16 cellular contexts compared by ENCODE assay signal in genomic region chr12:3838065-3838464, GRCh38. TPM values are rescaled to one million over a fixed set of nuclear protein-coding genes. Genes with fewer than 3 reads are reported as not detected.
A peak's percentile ranks its signal among the peaks of the same experiment; 100 is the strongest.
DNase-seq lines count a peak whose midpoint lies in the region; ATAC-seq, FAIRE-seq and TF ChIP-seq lines count a peak whose summit lies in the region.
"Had no signal": no experiment of that assay in that cellular context is flagged by ENCODE, and none has a peak within 500 bp of the region (broad histone marks: within the 10 kb centered on the region; RNA-seq: fewer than 3 reads in every experiment).

No MANE protein-coding gene starts in this region.

- no peak for DNase-seq in CD4-positive, CD25-positive, alpha-beta regulatory T cell
- no peak for DNase-seq in GM12865 (ENCODE audit: low read depth)
- no peak for DNase-seq in T-cell
- DNase-seq in NCI-H2227 (lab: John Stamatoyannopoulos, UW; ENCODE audit: unreplicated experiment) = no peak
- no peak for DNase-seq in GM19238 (ENCODE audit: insufficient read length, low spot score)
- DNase-seq in psoas muscle = no peak
- DNase-seq: C1 segment of cervical spinal cord, EL, KG1, NCI-H1694, NCI-H510A treated with DMSO at 0.1 percent for 48 hours, nephron progenitor cell, RPMI8226 had no signal

- 76 to 82% (median 79%) methylated on average over 1 of the region's 1 CpG for WGBS in psoas muscle, 3 donors

- peaks cover 0 to 2% (median 0%) of the 10 kb centered on the region in 7 donors for H3K9me3 Mint-ChIP-seq in CD4-positive, CD25-positive, alpha-beta regulatory T cell
- no peaks in the 10 kb centered on the region for H3K9me3 Mint-ChIP-seq in T-cell

- no peak for ATAC-seq in CD4-positive, CD25-positive, alpha-beta regulatory T cell (ENCODE audit: low read depth in 2 of 2)
- ATAC-seq in T-cell (replicated peaks in 1 of 4) (no peak), psoas muscle (no peak)
- ATAC-seq: left lobe of liver had no signal

- H3K4me3 Mint-ChIP-seq in CD4-positive, CD25-positive, alpha-beta regulatory T cell = peak overlapping the region in 3 of 4 donors; percentile 61 to 68 (median 65)
- H3K4me3 Mint-ChIP-seq in T-cell = peak overlapping the region; percentile 70 to 76 (median 76)
- H3K4me3 Mint-ChIP-seq: nephron progenitor cell had no signal

- H3K27ac Mint-ChIP-seq in CD4-positive, CD25-positive, alpha-beta regulatory T cell = peak overlapping the region in 1 of 3 donors; percentile 26
- peak overlapping the region; percentile 31 to 39 for H3K27ac Mint-ChIP-seq in T-cell

- peak; percentile 70 for FAIRE-seq in endometrium (lab: Jason Lieb, UNC)

- H3K36me3 Mint-ChIP-seq in CD4-positive, CD25-positive, alpha-beta regulatory T cell = peaks cover 34% of the 10 kb centered on the region
- peaks cover 58% of the 10 kb centered on the region for H3K36me3 Mint-ChIP-seq in T-cell

- H3K27me3 ChIP-seq in CD4-positive, CD25-positive, alpha-beta regulatory T cell (ENCODE audit: control insufficient read depth, insufficient read depth, low read length) = no peaks in the 10 kb centered on the region
- H3K27me3 ChIP-seq in psoas muscle (ENCODE audit: insufficient read depth in 3 of 3, low read length in 2 of 3) = no peaks in the 10 kb centered on the region

- H3K4me1 Mint-ChIP-seq in CD4-positive, CD25-positive, alpha-beta regulatory T cell = peaks cover 30 to 43% (median 41%) of the 10 kb centered on the region in 4 donors
- peaks cover 56 to 70% (median 66%) of the 10 kb centered on the region in 3 donors for H3K4me1 Mint-ChIP-seq in T-cell
- H3K4me1 Mint-ChIP-seq: nephron progenitor cell had no signal

- no peaks in the 10 kb centered on the region for H3K9me3 ChIP-seq in CD4-positive, CD25-positive, alpha-beta regulatory T cell (ENCODE audit: control insufficient read depth in 2 of 2, low read length in 2 of 2)
- H3K9me3 ChIP-seq in psoas muscle = no peaks in the 10 kb centered on the region

- H3K4me1 ChIP-seq in CD4-positive, CD25-positive, alpha-beta regulatory T cell (ENCODE audit: control insufficient read depth, insufficient read depth, low read length, poor library complexity, severe bottlenecking) = no peaks in the 10 kb centered on the region
- H3K4me1 ChIP-seq in psoas muscle = no peaks in the 10 kb centered on the region

- TF ChIP-seq CTCF in GM12865 (IDR thresholded peaks at IDR 0.05; ENCODE audit: insufficient read depth, low read depth, low read length, missing control alignments) (no peak), psoas muscle (IDR thresholded peaks at IDR 0.05) (no peak)

- intact Hi-C loops in psoas muscle (cut with DNase I) = no loop called here

- H3K4me3 ChIP-seq in CD4-positive, CD25-positive, alpha-beta regulatory T cell (ENCODE audit: low read depth, low read length) = no peak overlapping the region
- H3K4me3 ChIP-seq in GM12865 (ENCODE audit: low read depth, low read length) = peak overlapping the region; percentile 39
- no peak overlapping the region for H3K4me3 ChIP-seq in psoas muscle

- POLR2A ChIA-PET in T-cell (lab: Charles Lee) = no interaction called here

- H3K27me3 Mint-ChIP-seq in CD4-positive, CD25-positive, alpha-beta regulatory T cell = peaks cover 4% of the 10 kb centered on the region
- H3K27me3 Mint-ChIP-seq in T-cell = no peaks in the 10 kb centered on the region

- H3K27ac ChIP-seq in CD4-positive, CD25-positive, alpha-beta regulatory T cell (ENCODE audit: insufficient read depth, low read length, poor library complexity, severe bottlenecking) = no peak overlapping the region
- H3K27ac ChIP-seq in psoas muscle = no peak overlapping the region
- H3K27ac ChIP-seq: VCaP had no signal

- no peaks in the 10 kb centered on the region for H3K36me3 ChIP-seq in CD4-positive, CD25-positive, alpha-beta regulatory T cell (ENCODE audit: control insufficient read depth, insufficient read depth, low read length)
- H3K36me3 ChIP-seq in psoas muscle (ENCODE audit: insufficient read depth in 1 of 2, low read depth in 1 of 2) = no peaks in the 10 kb centered on the region

- CTCF ChIA-PET in T-cell (lab: Charles Lee) = interaction anchor here in 1 of 2 donors (1.8 kb wide), 1 partner anchor 439 kb away, joined by 4 read pairs; no protein-coding TSS in a partner anchor

RNA-seq across cellular contexts. Expression of gene PARP11, which starts 35.1 kb away (rescaled TPM):
- 16.1 TPM for total RNA-seq in CD4-positive, CD25-positive, alpha-beta regulatory T cell
- 10 to 100 TPM in 1 of 4 donors, 1 to 10 TPM in 3; 5.2 to 11.3 (median 6.4) TPM for polyA plus RNA-seq in CD4-positive, CD25-positive, alpha-beta regulatory T cell
- total RNA-seq in T-cell (10 to 100 TPM; 24.9 to 30.2 (median 26.3) TPM), psoas muscle (1 to 10 TPM; 2.6 to 4.0 (median 3.5) TPM)
- polyA plus RNA-seq in psoas muscle = 1 to 10 TPM in 2 of 3 donors, under 1 TPM in 1; 0.83 to 1.7 (median 1.3) TPM
